ENCODE assay signal across 30 cellular contexts in the genomic region with DNA sequence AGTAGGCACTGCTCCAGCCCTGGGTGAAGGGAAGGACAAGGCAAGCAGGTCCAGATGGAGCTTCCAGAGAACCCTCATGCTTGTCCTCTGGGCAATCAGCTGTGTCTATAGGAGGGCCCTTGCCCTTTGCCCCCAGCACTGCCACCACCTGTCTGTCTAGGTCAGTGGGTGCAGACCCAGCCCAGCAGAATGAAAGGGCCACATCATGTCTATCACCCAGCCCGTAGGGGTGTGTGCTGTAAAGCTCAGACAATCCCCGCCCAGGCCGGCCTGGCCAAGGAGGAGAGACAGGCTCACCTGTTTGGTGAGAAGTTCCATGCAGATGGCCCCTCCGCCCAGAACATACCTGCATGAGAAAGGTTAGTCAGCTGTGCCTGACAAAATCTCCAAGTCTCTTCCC. TPM values are rescaled to one million over a fixed set of nuclear protein-coding genes. Genes with fewer than 3 reads are reported as not detected.
"Had no signal": no experiment of that assay in that cellular context is flagged by ENCODE, and none has a peak within 500 bp of the region (broad histone marks: within the 10 kb centered on the region; RNA-seq: fewer than 3 reads in every experiment).

No MANE protein-coding gene starts in this region.

- ATAC-seq: activated CD4-positive, CD25-positive, alpha-beta regulatory T cell treated with anti-CD3 and anti-CD28 coated beads, Interleukin-2, amount 50 U/mL, for 24 hours; foreskin keratinocyte; heart left ventricle; naive thymus-derived CD4-positive, alpha-beta T cell; sciatic nerve; T-helper 17 cell had no signal

- H3K4me3 Mint-ChIP-seq: activated naive CD4-positive, alpha-beta T cell treated with anti-CD3 and anti-CD28 coated beads, Interleukin-2, amount 50 U/mL, for 24 hours; immature natural killer cell; mesothelial cell of epicardium; naive thymus-derived CD4-positive, alpha-beta T cell; T-helper 17 cell had no signal

- FAIRE-seq: kidney had no signal

- H3K4me3 ChIP-seq: breast epithelium, dorsolateral prefrontal cortex, heart left ventricle, ovary, skin epidermis, uterus had no signal

- H3K36me3 ChIP-seq: uterus had no signal

- H3K27ac Mint-ChIP-seq: activated naive CD4-positive, alpha-beta T cell treated with anti-CD3 and anti-CD28 coated beads, Interleukin-2, amount 50 U/mL, for 24 hours; mesothelial cell of epicardium; progenitor cell of endocrine pancreas; T-helper 17 cell had no signal

- H3K27me3 ChIP-seq: breast epithelium, dorsolateral prefrontal cortex, foreskin keratinocyte, heart left ventricle, ovary, uterus had no signal

- H3K27me3 Mint-ChIP-seq: activated naive CD4-positive, alpha-beta T cell treated with anti-CD3 and anti-CD28 coated beads, Interleukin-2, amount 50 U/mL, for 24 hours; naive thymus-derived CD4-positive, alpha-beta T cell; progenitor cell of endocrine pancreas; T-helper 17 cell had no signal

- H3K27ac ChIP-seq: breast epithelium, dorsolateral prefrontal cortex, foreskin keratinocyte, heart left ventricle, ovary, uterus, WERI-Rb-1 had no signal

- H3K9me3 Mint-ChIP-seq: activated naive CD4-positive, alpha-beta T cell treated with anti-CD3 and anti-CD28 coated beads, Interleukin-2, amount 50 U/mL, for 24 hours; immature natural killer cell; mesothelial cell of epicardium had no signal

- H3K9me3 ChIP-seq: breast epithelium, heart left ventricle, ovary, uterus had no signal

- DNase-seq: activated CD4-positive, alpha-beta T cell treated with anti-CD3 and anti-CD28 coated beads for 48 hours; activated CD4-positive, alpha-beta T cell treated with anti-CD3 and anti-CD28 coated beads, Interleukin-2, amount 50 U/mL, for 48 hours; activated CD8-positive, alpha-beta memory T cell treated with anti-CD3 and anti-CD28 coated beads for 24 hours; activated gamma-delta T cell; central memory CD4-positive, alpha-beta T cell; dorsolateral prefrontal cortex; effector memory CD4-positive, alpha-beta T cell; erythroblast; foreskin keratinocyte; heart left ventricle; hypothalamus; immature natural killer cell; kidney; naive thymus-derived CD4-positive, alpha-beta T cell; ovary; stimulated activated naive CD4-positive, alpha-beta T cell treated with Interleukin-2 at 50 U/mL for 16 hours; SW 1271; T-helper 17 cell; T1000; trophoblast cell; uterus; WERI-Rb-1 had no signal

RNA-seq across cellular contexts. Expression of a gene that starts 16.1 kb away (rescaled TPM):
- total RNA-seq: naive thymus-derived CD4-positive, alpha-beta T cell; T-helper 17 cell had no signal
- polyA plus RNA-seq: naive thymus-derived CD4-positive, alpha-beta T cell had no signal

RNA-seq across cellular contexts. Expression of a gene that starts 49.3 kb away (rescaled TPM):
- total RNA-seq: foreskin keratinocyte; naive thymus-derived CD4-positive, alpha-beta T cell; progenitor cell of endocrine pancreas had no signal
- polyA plus RNA-seq: foreskin keratinocyte had no signal

RNA-seq across cellular contexts. Expression of a gene that starts 49.5 kb away (rescaled TPM):
- total RNA-seq: foreskin keratinocyte, progenitor cell of endocrine pancreas had no signal
- polyA plus RNA-seq: foreskin keratinocyte; immature natural killer cell; naive thymus-derived CD4-positive, alpha-beta T cell; neural cell had no signal
